In genomic region chr1:1187938-1188337, GRCh38 we compare ENCODE assay signal across 1 cellular context.
TF ChIP-seq lines count a peak whose summit lies in the region.

No MANE protein-coding gene starts in this region.

TF ChIP-seq in IMR-90, 13 proteins besides CTCF, POLR2A, EP300 and RAD21:
- TF ChIP-seq ELK1 (IDR thresholded peaks at IDR 0.05; ENCODE audit: borderline replicate concordance, low read depth, low read length) (no peak), USF2 (IDR thresholded peaks at IDR 0.05; ENCODE audit: low read depth, low read length) (no peak), MAZ (IDR thresholded peaks at IDR 0.05; ENCODE audit: borderline replicate concordance, low read depth, low read length) (no peak), MXI1 (IDR thresholded peaks at IDR 0.05; ENCODE audit: borderline replicate concordance, low read depth, low read length) (no peak)
